8 cellular contexts compared by ENCODE assay signal in genomic region chr12:52221912-52222457, GRCh38. TPM values are rescaled to one million over a fixed set of nuclear protein-coding genes. Genes with fewer than 3 reads are reported as not detected.
DNase-seq lines count a peak whose midpoint lies in the region; ATAC-seq and TF ChIP-seq lines count a peak whose summit lies in the region.

No MANE protein-coding gene starts in this region.

- peaks cover 0 to 29% of the 10 kb centered on the region in 2 donors for H3K4me1 ChIP-seq in left lung

- POLR2A ChIA-PET in HEK293T (lab: Yijun Ruan, JAX): no interaction called here

- in situ Hi-C loops in astrocyte of the cerebellum (cut with HindIII; ENCODE audit: low sequenced_read_pairs): no loop called here

- H3K36me3 ChIP-seq in left lung: no peaks in the 10 kb centered on the region

- peak; percentile 32 for ATAC-seq in left lung
- ATAC-seq in HG02970 (IDR thresholded peaks at IDR 0.05; ENCODE audit: low FRiP score, unreplicated experiment): no peak

- no peak overlapping the region for H3K4me3 ChIP-seq in astrocyte of the cerebellum (ENCODE audit: low read depth, low read length)
- H3K4me3 ChIP-seq in left lung: no peak overlapping the region

- CTCF ChIA-PET in HEK293T (lab: Yijun Ruan, JAX): interaction anchor here (0.6 to 3.9 kb wide), 32 partner anchors 8 to 659 kb away, joined by 3 to 25 read pairs (median 4); no protein-coding TSS in a partner anchor

- DNase-seq in AML-193 (lab: John Stamatoyannopoulos, UW) (peak; percentile 29 to 53), HEK293T (ENCODE audit: extremely low spot score) (peak; percentile 57), T follicular helper cell (ENCODE audit: low read depth) (peak; percentile 9), astrocyte of the cerebellum (ENCODE audit: low read depth) (no peak), left lung (peak in 1 of 2 donors; percentile 79), germinal center (ENCODE audit: low spot score) (no peak)
- DNase-seq in stimulated activated CD8-positive, alpha-beta memory T cell treated with anti-CD3 and anti-CD28 coated beads, Interleukin-4, amount 100 ng/mL, for 4 hours (ENCODE audit: low read depth in 2 of 2, low spot score in 1 of 2): peak; percentile 18 to 43

- H3K27me3 ChIP-seq in left lung: peaks cover 0 to 27% of the 10 kb centered on the region in 2 donors

- peak; percentile 45 for TF ChIP-seq CTCF in astrocyte of the cerebellum (IDR thresholded peaks at IDR 0.05; ENCODE audit: low read depth, low read length, missing control alignments)
- peak in 1 of 2 donors; percentile 63 for TF ChIP-seq CTCF in left lung (IDR thresholded peaks at IDR 0.05)

- no peaks in the 10 kb centered on the region for H3K9me3 ChIP-seq in left lung

- no peak overlapping the region for H3K27ac ChIP-seq in left lung

- intact Hi-C loops in left lung (cut with DNase I): no loop called here

TF ChIP-seq in HEK293T, 16 proteins besides CTCF, POLR2A, EP300 and RAD21:
- no peak for TF ChIP-seq FOXK2 (IDR thresholded peaks at IDR 0.05)
- no peak for TF ChIP-seq SP1 (IDR thresholded peaks at IDR 0.05)
- TF ChIP-seq TARDBP (IDR thresholded peaks at IDR 0.05): no peak
- TF ChIP-seq CTBP1 (IDR thresholded peaks at IDR 0.05; ENCODE audit: borderline replicate concordance): no peak
- TF ChIP-seq PKNOX1 (IDR thresholded peaks at IDR 0.05): no peak
- TF ChIP-seq BHLHE40 (IDR thresholded peaks at IDR 0.05; ENCODE audit: borderline replicate concordance): no peak
- TF ChIP-seq ARNT (IDR thresholded peaks at IDR 0.05): no peak
- no peak for TF ChIP-seq L3MBTL2 (conservative IDR thresholded peaks at IDR 0.05)
- no peak for TF ChIP-seq FOXA1 (IDR thresholded peaks at IDR 0.05)

RNA-seq across cellular contexts. Expression of gene KRT7, which starts 11.1 kb away (rescaled TPM):
- 1,000 to 10,000 TPM; 1,945 to 1,968 TPM for total RNA-seq in left lung

RNA-seq across cellular contexts. Expression of gene KRT80, which starts 30.2 kb away (rescaled TPM):
- total RNA-seq in left lung: 10 to 100 TPM; 27.6 to 30.1 TPM

RNA-seq across cellular contexts. Expression of gene KRT86, which starts 52.5 kb away (rescaled TPM):
- total RNA-seq in left lung: 1 to 10 TPM in 1 of 2 donors, under 1 TPM in 1; 0.97 to 1.7 TPM

Comparison
In these comparisons a context has a peak if more than half of its experiments do, and no peak if none do; other contexts are left out.
1. DNase-seq: peak in AML-193 (2 of 2), HEK293T (single experiment), T follicular helper cell (single experiment) and stimulated activated CD8-positive, alpha-beta memory T cell treated with anti-CD3 and anti-CD28 coated beads, Interleukin-4, amount 100 ng/mL, for 4 hours (2 of 2); none in astrocyte of the cerebellum (single experiment) and germinal center (single experiment).